7 cellular contexts compared by ENCODE assay signal in the genomic region with DNA sequence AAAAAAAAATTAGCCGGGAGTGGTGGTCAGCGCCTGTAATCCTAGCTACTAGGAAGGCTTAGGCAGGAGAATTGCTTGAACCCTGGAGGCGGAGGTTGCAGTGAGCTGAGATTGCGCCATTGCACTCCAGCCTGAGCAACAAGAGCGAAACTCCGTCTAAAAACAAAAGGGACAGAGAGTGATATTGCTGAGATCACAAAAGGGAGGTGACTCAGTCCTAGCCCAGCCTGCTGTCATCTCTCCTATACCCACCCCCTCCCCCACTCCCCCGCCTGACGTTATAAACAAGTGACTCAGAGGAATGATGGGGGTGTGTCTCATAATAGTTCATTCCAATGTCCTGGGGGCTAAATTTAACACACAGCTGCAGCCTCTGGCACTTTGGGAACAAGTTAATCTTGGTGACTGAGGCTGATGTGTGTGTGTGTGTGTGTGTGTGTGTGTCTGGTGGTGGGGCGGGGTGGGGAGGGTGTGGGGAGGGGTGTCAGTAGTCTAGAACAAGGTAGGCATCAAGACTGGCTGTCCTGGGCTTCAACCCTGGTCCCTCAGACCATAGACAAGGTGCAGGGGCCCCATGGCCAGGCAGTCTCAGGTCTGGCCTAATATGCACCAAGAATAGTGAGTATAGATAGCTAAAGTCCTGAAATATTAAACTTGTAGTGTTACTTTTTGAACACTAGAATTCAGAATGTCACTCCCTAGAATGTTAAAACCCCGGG. TPM values are rescaled to one million over a fixed set of nuclear protein-coding genes. Genes with fewer than 3 reads are reported as not detected.
DNase-seq lines count a peak whose midpoint lies in the region; ATAC-seq, FAIRE-seq and TF ChIP-seq lines count a peak whose summit lies in the region.

No MANE protein-coding gene starts in this region.

- RAD21 ChIA-PET in HCT116 (lab: Charles Lee; ENCODE audit: low non-redundant PET in 1 of 2, low total read pairs in 2 of 2, uncharacterized antibody in 2 of 2, unreplicated experiment in 2 of 2), result interaction anchor here in 1 of 2 experiments (0.6 kb wide), 1 partner anchor 111 kb away, joined by 3 read pairs; no protein-coding TSS in a partner anchor

- FAIRE-seq in endothelial cell of umbilical vein (lab: Jason Lieb, UNC) (peak; percentile 85), urothelium cell line (lab: Jason Lieb, UNC) (no peak)

- peak; percentile 61 for DNase-seq in HCT116 (ENCODE audit: low read depth, low spot score)
- peak; percentile 88 for DNase-seq in RWPE2 (ENCODE audit: low spot score)
- DNase-seq in endothelial cell of umbilical vein (ENCODE audit: low read depth, low spot score), result peak; percentile 59
- DNase-seq in mucosa of descending colon, result peak; percentile 37 to 63 (median 56)
- DNase-seq in urothelium cell line (ENCODE audit: low spot score), result peak; percentile 95
- no peak for DNase-seq in DMS114 treated with DMSO at 0.1 percent for 48 hours (lab: John Stamatoyannopoulos, UW; ENCODE audit: unreplicated experiment)
- DNase-seq in left lobe of liver (ENCODE audit: low spot score), result no peak

- H4K20me1 ChIP-seq in HCT116 (ENCODE audit: insufficient read depth) (no peaks in the 10 kb centered on the region), endothelial cell of umbilical vein (replicated peaks; ENCODE audit: control insufficient read depth, extremely low read depth, insufficient read depth, low read length) (no peaks in the 10 kb centered on the region)

- TF ChIP-seq RAD21 in HCT116 (IDR thresholded peaks at IDR 0.05; ENCODE audit: low read depth), result no peak

- ATAC-seq in HCT116, result peak; percentile 90
- ATAC-seq in RWPE2 (ENCODE audit: low read depth), result peak; percentile 91
- ATAC-seq in mucosa of descending colon, result peak; percentile 89
- no peak for ATAC-seq in left lobe of liver

- no peaks in the 10 kb centered on the region for H3K36me3 ChIP-seq in HCT116 (ENCODE audit: control insufficient read depth in 1 of 2, insufficient read depth in 2 of 2, low read length in 2 of 2)
- no peaks in the 10 kb centered on the region for H3K36me3 ChIP-seq in RWPE2 (ENCODE audit: low read depth)
- H3K36me3 ChIP-seq in endothelial cell of umbilical vein (ENCODE audit: control insufficient read depth in 2 of 2, extremely low read depth in 1 of 2, insufficient read depth in 2 of 2, low read length in 2 of 2), result no peaks in the 10 kb centered on the region
- H3K36me3 ChIP-seq in mucosa of descending colon (ENCODE audit: low read depth), result no peaks in the 10 kb centered on the region

- POLR2A ChIA-PET in HCT116 (lab: Charles Lee), result no interaction called here
- POLR2A ChIA-PET in endothelial cell of umbilical vein (lab: Charles Lee), result interaction anchor here (0.7 kb wide), 1 partner anchor 89 kb away, joined by 9 read pairs; no protein-coding TSS in a partner anchor

- H3K4me1 ChIP-seq in HCT116 (ENCODE audit: control insufficient read depth in 1 of 2, insufficient read depth in 2 of 2, low read length in 2 of 2) (peaks cover 3 to 23% of the 10 kb centered on the region in 2 experiments; a peak in 3 of 4 replicates), RWPE2 (ENCODE audit: insufficient read depth, poor library complexity, severe bottlenecking) (peaks cover 4% of the 10 kb centered on the region), endothelial cell of umbilical vein (ENCODE audit: control insufficient read depth, extremely low read depth, insufficient read depth, low read length) (no peaks in the 10 kb centered on the region), mucosa of descending colon (ENCODE audit: low read depth) (no peaks in the 10 kb centered on the region)

- H3K9ac ChIP-seq in HCT116 (ENCODE audit: low read length) (peak overlapping the region; percentile 9; the same call in 1 of the 2 replicates), endothelial cell of umbilical vein (replicated peaks; ENCODE audit: extremely low read depth, insufficient read depth, low read length) (no peak overlapping the region)

- no peak for TF ChIP-seq CTCF in HCT116 (IDR thresholded peaks at IDR 0.05 in 2 of 3, conservative IDR thresholded peaks at IDR 0.05 in 1 of 3; ENCODE audit: borderline replicate concordance in 1 of 3, insufficient read depth in 1 of 3, low read depth in 2 of 3, low read length in 2 of 3)
- no peak for TF ChIP-seq CTCF in RWPE2 (IDR thresholded peaks at IDR 0.05; ENCODE audit: poor library complexity, severe bottlenecking)
- no peak for TF ChIP-seq CTCF in endothelial cell of umbilical vein (IDR thresholded peaks at IDR 0.05; ENCODE audit: extremely low read depth in 1 of 2, insufficient read depth in 1 of 2, low read depth in 1 of 2, low read length in 2 of 2)
- TF ChIP-seq CTCF in mucosa of descending colon (IDR thresholded peaks at IDR 0.05), result no peak

- no peaks in the 10 kb centered on the region for H3K9me2 ChIP-seq in HCT116 (ENCODE audit: insufficient read depth)

- H3K4me3 ChIP-seq in HCT116 (replicated peaks in 1 of 2; ENCODE audit: low read depth in 1 of 2, low read length in 2 of 2) (peak overlapping the region; percentile 21 to 39), RWPE2 (ENCODE audit: severe bottlenecking) (no peak overlapping the region), endothelial cell of umbilical vein (replicated peaks in 1 of 3; ENCODE audit: insufficient read depth in 1 of 3, low read depth in 1 of 3, low read length in 3 of 3) (no peak overlapping the region), mucosa of descending colon (no peak overlapping the region)

- H3K4me2 ChIP-seq in HCT116 (ENCODE audit: low read length) (peak overlapping the region; percentile 73), endothelial cell of umbilical vein (ENCODE audit: insufficient read depth, low read length) (no peak overlapping the region)

- no peaks in the 10 kb centered on the region for H3K9me3 ChIP-seq in HCT116 (ENCODE audit: control insufficient read depth in 1 of 2, insufficient read depth in 1 of 2, low read depth in 1 of 2, low read length in 2 of 2)
- no peaks in the 10 kb centered on the region for H3K9me3 ChIP-seq in RWPE2 (ENCODE audit: severe bottlenecking)
- H3K9me3 ChIP-seq in endothelial cell of umbilical vein (replicated peaks; ENCODE audit: control insufficient read depth, insufficient read depth, low read length), result no peaks in the 10 kb centered on the region
- no peaks in the 10 kb centered on the region for H3K9me3 ChIP-seq in mucosa of descending colon

- TF ChIP-seq POLR2A in HCT116 (IDR thresholded peaks at IDR 0.05; ENCODE audit: borderline replicate concordance, extremely low read depth, insufficient read depth, insufficient read length) (no peak), endothelial cell of umbilical vein (IDR thresholded peaks at IDR 0.05; ENCODE audit: low read depth, low read length) (no peak)

- H3K79me2 ChIP-seq in HCT116 (ENCODE audit: insufficient read depth, low read length) (no peaks in the 10 kb centered on the region), endothelial cell of umbilical vein (ENCODE audit: control insufficient read depth, insufficient read depth, low read length) (no peaks in the 10 kb centered on the region)

- CTCF ChIA-PET in HCT116 (lab: Charles Lee), result no interaction called here
- CTCF ChIA-PET in endothelial cell of umbilical vein (lab: Charles Lee), result no interaction called here

- H3K9me1 ChIP-seq in endothelial cell of umbilical vein (replicated peaks; ENCODE audit: control insufficient read depth, extremely low read depth, insufficient read depth, low read length), result no peaks in the 10 kb centered on the region

- BruUV-seq in HCT116 (replicated peaks; lab: Mats Ljungman, UMichigan), result no TSS peak
- no TSS peak for BruUV-seq in endothelial cell of umbilical vein (replicated peaks; lab: Mats Ljungman, UMichigan)

- no peak overlapping the region for H2AFZ ChIP-seq in HCT116 (ENCODE audit: low read depth, low read length, poor library complexity, severe bottlenecking)
- H2AFZ ChIP-seq in endothelial cell of umbilical vein (ENCODE audit: low read depth, low read length), result no peak overlapping the region

- H3K27ac ChIP-seq in HCT116 (ENCODE audit: low read depth, low read length) (no peak overlapping the region), RWPE2 (ENCODE audit: poor library complexity, severe bottlenecking) (no peak overlapping the region), endothelial cell of umbilical vein (ENCODE audit: insufficient read depth, low read depth, low read length) (no peak overlapping the region)

- dilution Hi-C loops in endothelial cell of umbilical vein (cut with MboI; ENCODE audit: extremely low pct_ligation_motif_present, low sequenced_read_pairs), result no loop called here

- H3K27me3 ChIP-seq in HCT116 (ENCODE audit: insufficient read depth, low read length), result no peaks in the 10 kb centered on the region
- peaks cover 19% of the 10 kb centered on the region for H3K27me3 ChIP-seq in RWPE2 (ENCODE audit: insufficient read depth, poor library complexity, severe bottlenecking)
- peaks cover 21 to 32% of the 10 kb centered on the region in 2 experiments for H3K27me3 ChIP-seq in endothelial cell of umbilical vein (ENCODE audit: control insufficient read depth in 2 of 2, insufficient read depth in 2 of 2, low read length in 2 of 2)

- intact Hi-C loops in HCT116 (cut with micrococcal nuclease) (no loop called here), endothelial cell of umbilical vein (cut with micrococcal nuclease) (loop anchor here (2.0 kb wide), 1 partner anchor 29 kb away; no protein-coding TSS in a partner anchor), mucosa of descending colon (cut with DNase I, micrococcal nuclease) (no loop called here)

RNA-seq across cellular contexts. Expression of gene KLHL40, which starts 1.3 kb away (rescaled TPM):
- total RNA-seq in HCT116 (2021; ENCODE audit: unreplicated experiment) (not detected), endothelial cell of umbilical vein (not detected in 2 replicates), mucosa of descending colon (not detected), left lobe of liver (not detected)
- not detected in 2 replicates for polyA plus RNA-seq in HCT116 (2012)
- not detected in 2 replicates for polyA plus RNA-seq in endothelial cell of umbilical vein
- not detected in 2 replicates for polyA plus RNA-seq in endothelial cell of umbilical vein (2011; cell fraction: cytosol; rRNA removed)
- polyA plus RNA-seq in endothelial cell of umbilical vein (2011; cell fraction: nucleus; rRNA removed), result not detected in 2 replicates
- not detected in 2 replicates for polyA plus RNA-seq in endothelial cell of umbilical vein (2012)
- not detected in 2 replicates for polyA minus RNA-seq in endothelial cell of umbilical vein
- not detected for polyA minus RNA-seq in endothelial cell of umbilical vein (2011; cell fraction: cytosol; rRNA and poly(A)+ RNA removed)
- not detected in 2 replicates for polyA minus RNA-seq in endothelial cell of umbilical vein (2011; cell fraction: nucleus; rRNA and poly(A)+ RNA removed)

RNA-seq across cellular contexts. Expression of gene HHATL, which starts 18.6 kb away (rescaled TPM):
- 0.52 TPM for total RNA-seq in HCT116 (2021; ENCODE audit: unreplicated experiment)
- 0.29 TPM in 1 of 2 replicates, not detected in the other for polyA plus RNA-seq in HCT116 (2012)
- total RNA-seq in endothelial cell of umbilical vein, result not detected in 2 replicates
- polyA plus RNA-seq in endothelial cell of umbilical vein, result 0.11 TPM in 1 of 2 replicates, not detected in the other
- not detected in 2 replicates for polyA plus RNA-seq in endothelial cell of umbilical vein (2011; cell fraction: cytosol; rRNA removed)
- polyA plus RNA-seq in endothelial cell of umbilical vein (2011; cell fraction: nucleus; rRNA removed), result not detected in 2 replicates
- polyA plus RNA-seq in endothelial cell of umbilical vein (2012), result not detected in 2 replicates
- polyA minus RNA-seq in endothelial cell of umbilical vein, result not detected in 2 replicates
- polyA minus RNA-seq in endothelial cell of umbilical vein (2011; cell fraction: cytosol; rRNA and poly(A)+ RNA removed), result not detected
- not detected in 2 replicates for polyA minus RNA-seq in endothelial cell of umbilical vein (2011; cell fraction: nucleus; rRNA and poly(A)+ RNA removed)
- under 1 TPM in 1 of 3 donors, not detected in 2; 0.70 TPM for total RNA-seq in mucosa of descending colon
- total RNA-seq in left lobe of liver, result 0.40 TPM

RNA-seq across cellular contexts. Expression of gene ZBTB47, which starts 30.5 kb away (rescaled TPM):
- total RNA-seq in HCT116 (2021; ENCODE audit: unreplicated experiment), result 6.3 TPM
- polyA plus RNA-seq in HCT116 (2012), result 4.5 and 5.2 TPM in 2 replicates
- total RNA-seq in endothelial cell of umbilical vein, result 13.0 and 14.5 TPM in 2 replicates
- 10.6 and 13.2 TPM in 2 replicates for polyA plus RNA-seq in endothelial cell of umbilical vein
- 7.2 and 9.3 TPM in 2 replicates for polyA plus RNA-seq in endothelial cell of umbilical vein (2011; cell fraction: cytosol; rRNA removed)
- 13.6 and 17.0 TPM in 2 replicates for polyA plus RNA-seq in endothelial cell of umbilical vein (2011; cell fraction: nucleus; rRNA removed)
- polyA plus RNA-seq in endothelial cell of umbilical vein (2012), result 6.8 and 10.4 TPM in 2 replicates
- polyA minus RNA-seq in endothelial cell of umbilical vein, result 13.2 and 16.9 TPM in 2 replicates
- polyA minus RNA-seq in endothelial cell of umbilical vein (2011; cell fraction: cytosol; rRNA and poly(A)+ RNA removed), result 10.4 TPM
- 7.6 and 13.3 TPM in 2 replicates for polyA minus RNA-seq in endothelial cell of umbilical vein (2011; cell fraction: nucleus; rRNA and poly(A)+ RNA removed)
- 10 to 100 TPM in 2 of 3 donors, 1 to 10 TPM in 1; 3.1 to 45.5 (median 12.4) TPM for total RNA-seq in mucosa of descending colon
- 5.0 TPM for total RNA-seq in left lobe of liver

Comparison
In these comparisons a context has a peak if more than half of its experiments do, and no peak if none do; other contexts are left out.
1. DNase-seq: peak in HCT116 (single experiment), RWPE2 (single experiment), endothelial cell of umbilical vein (single experiment), mucosa of descending colon (3 of 3) and urothelium cell line (single experiment); none in DMS114 treated with DMSO at 0.1 percent for 48 hours (single experiment) and left lobe of liver (single experiment).
2. H3K4me3 ChIP-seq: peak in HCT116 (2 of 2); none in RWPE2 (single experiment), endothelial cell of umbilical vein (0 of 3) and mucosa of descending colon (single experiment).